ENCODE assay signal across 1 cellular context in the genomic region with DNA sequence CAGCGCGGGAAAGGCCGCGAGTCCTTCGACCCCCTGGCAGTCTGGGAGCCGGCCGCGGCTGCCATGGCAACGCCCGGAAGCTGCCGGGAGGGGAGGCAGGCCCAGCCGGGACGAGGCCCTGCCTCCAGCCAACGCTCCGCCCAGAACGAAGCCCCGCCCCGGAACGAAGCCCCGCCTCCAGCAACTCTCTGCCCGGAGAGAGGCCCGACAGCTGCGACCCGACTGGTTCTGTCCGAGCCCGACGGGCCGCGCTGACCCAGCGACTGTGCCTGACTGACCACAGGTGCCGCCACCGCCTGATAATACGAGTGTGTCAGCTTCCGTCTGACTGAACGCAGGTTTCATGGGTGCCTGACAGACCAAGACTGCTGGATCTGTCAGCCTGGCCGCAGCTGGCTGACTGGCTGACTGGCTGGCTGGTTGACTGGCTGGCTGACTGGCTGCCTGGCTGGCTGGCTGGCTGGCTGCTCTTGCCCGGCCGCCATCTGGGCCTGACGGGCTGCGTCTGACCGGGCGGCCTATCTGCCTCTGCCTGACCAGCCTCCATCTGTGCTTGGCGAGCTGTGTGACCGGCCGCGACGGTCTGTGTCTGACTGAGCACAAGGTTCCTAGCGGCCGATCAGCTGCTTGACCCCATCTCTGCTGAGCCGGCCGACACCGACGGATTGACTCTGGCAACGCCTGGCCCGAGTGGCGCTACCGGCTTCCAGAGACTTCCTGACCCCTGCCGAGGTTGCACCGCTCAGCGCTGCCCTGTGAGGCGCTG.
A peak's percentile ranks its signal among the peaks of the same experiment; 100 is the strongest.
TF ChIP-seq lines count a peak whose summit lies in the region.

No MANE protein-coding gene starts in this region.

TF ChIP-seq in HepG2, 621 proteins besides CTCF, POLR2A, EP300 and RAD21 (continued from another document and continues in another):
- TF ChIP-seq, protein P1, sequence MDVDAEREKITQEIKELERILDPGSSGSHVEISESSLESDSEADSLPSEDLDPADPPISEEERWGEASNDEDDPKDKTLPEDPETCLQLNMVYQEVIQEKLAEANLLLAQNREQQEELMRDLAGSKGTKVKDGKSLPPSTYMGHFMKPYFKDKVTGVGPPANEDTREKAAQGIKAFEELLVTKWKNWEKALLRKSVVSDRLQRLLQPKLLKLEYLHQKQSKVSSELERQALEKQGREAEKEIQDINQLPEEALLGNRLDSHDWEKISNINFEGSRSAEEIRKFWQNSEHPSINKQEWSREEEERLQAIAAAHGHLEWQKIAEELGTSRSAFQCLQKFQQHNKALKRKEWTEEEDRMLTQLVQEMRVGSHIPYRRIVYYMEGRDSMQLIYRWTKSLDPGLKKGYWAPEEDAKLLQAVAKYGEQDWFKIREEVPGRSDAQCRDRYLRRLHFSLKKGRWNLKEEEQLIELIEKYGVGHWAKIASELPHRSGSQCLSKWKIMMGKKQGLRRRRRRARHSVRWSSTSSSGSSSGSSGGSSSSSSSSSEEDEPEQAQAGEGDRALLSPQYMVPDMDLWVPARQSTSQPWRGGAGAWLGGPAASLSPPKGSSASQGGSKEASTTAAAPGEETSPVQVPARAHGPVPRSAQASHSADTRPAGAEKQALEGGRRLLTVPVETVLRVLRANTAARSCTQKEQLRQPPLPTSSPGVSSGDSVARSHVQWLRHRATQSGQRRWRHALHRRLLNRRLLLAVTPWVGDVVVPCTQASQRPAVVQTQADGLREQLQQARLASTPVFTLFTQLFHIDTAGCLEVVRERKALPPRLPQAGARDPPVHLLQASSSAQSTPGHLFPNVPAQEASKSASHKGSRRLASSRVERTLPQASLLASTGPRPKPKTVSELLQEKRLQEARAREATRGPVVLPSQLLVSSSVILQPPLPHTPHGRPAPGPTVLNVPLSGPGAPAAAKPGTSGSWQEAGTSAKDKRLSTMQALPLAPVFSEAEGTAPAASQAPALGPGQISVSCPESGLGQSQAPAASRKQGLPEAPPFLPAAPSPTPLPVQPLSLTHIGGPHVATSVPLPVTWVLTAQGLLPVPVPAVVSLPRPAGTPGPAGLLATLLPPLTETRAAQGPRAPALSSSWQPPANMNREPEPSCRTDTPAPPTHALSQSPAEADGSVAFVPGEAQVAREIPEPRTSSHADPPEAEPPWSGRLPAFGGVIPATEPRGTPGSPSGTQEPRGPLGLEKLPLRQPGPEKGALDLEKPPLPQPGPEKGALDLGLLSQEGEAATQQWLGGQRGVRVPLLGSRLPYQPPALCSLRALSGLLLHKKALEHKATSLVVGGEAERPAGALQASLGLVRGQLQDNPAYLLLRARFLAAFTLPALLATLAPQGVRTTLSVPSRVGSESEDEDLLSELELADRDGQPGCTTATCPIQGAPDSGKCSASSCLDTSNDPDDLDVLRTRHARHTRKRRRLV (CRISPR knock-in tag; IDR thresholded peaks at IDR 0.05): peak; percentile 65; the same call in 1 of the 2 replicates
- TF ChIP-seq ZNF629 (CRISPR knock-in tag; conservative IDR thresholded peaks at IDR 0.05): 0 out of 2 replicates have a peak, but pooled peaks have one; percentile 18
- TF ChIP-seq, protein P2, sequence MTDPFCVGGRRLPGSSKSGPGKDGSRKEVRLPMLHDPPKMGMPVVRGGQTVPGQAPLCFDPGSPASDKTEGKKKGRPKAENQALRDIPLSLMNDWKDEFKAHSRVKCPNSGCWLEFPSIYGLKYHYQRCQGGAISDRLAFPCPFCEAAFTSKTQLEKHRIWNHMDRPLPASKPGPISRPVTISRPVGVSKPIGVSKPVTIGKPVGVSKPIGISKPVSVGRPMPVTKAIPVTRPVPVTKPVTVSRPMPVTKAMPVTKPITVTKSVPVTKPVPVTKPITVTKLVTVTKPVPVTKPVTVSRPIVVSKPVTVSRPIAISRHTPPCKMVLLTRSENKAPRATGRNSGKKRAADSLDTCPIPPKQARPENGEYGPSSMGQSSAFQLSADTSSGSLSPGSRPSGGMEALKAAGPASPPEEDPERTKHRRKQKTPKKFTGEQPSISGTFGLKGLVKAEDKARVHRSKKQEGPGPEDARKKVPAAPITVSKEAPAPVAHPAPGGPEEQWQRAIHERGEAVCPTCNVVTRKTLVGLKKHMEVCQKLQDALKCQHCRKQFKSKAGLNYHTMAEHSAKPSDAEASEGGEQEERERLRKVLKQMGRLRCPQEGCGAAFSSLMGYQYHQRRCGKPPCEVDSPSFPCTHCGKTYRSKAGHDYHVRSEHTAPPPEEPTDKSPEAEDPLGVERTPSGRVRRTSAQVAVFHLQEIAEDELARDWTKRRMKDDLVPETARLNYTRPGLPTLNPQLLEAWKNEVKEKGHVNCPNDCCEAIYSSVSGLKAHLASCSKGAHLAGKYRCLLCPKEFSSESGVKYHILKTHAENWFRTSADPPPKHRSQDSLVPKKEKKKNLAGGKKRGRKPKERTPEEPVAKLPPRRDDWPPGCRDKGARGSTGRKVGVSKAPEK (CRISPR knock-in tag; IDR thresholded peaks at IDR 0.05; ENCODE audit: borderline replicate concordance): peak; percentile 85; the same call in 1 of the 2 replicates
- TF ChIP-seq, protein P3, sequence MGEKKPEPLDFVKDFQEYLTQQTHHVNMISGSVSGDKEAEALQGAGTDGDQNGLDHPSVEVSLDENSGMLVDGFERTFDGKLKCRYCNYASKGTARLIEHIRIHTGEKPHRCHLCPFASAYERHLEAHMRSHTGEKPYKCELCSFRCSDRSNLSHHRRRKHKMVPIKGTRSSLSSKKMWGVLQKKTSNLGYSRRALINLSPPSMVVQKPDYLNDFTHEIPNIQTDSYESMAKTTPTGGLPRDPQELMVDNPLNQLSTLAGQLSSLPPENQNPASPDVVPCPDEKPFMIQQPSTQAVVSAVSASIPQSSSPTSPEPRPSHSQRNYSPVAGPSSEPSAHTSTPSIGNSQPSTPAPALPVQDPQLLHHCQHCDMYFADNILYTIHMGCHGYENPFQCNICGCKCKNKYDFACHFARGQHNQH (CRISPR knock-in tag; IDR thresholded peaks at IDR 0.05): peak; percentile 80
- no peak for TF ChIP-seq ZNF17 (CRISPR knock-in tag; IDR thresholded peaks at IDR 0.05)
- TF ChIP-seq, protein P4, sequence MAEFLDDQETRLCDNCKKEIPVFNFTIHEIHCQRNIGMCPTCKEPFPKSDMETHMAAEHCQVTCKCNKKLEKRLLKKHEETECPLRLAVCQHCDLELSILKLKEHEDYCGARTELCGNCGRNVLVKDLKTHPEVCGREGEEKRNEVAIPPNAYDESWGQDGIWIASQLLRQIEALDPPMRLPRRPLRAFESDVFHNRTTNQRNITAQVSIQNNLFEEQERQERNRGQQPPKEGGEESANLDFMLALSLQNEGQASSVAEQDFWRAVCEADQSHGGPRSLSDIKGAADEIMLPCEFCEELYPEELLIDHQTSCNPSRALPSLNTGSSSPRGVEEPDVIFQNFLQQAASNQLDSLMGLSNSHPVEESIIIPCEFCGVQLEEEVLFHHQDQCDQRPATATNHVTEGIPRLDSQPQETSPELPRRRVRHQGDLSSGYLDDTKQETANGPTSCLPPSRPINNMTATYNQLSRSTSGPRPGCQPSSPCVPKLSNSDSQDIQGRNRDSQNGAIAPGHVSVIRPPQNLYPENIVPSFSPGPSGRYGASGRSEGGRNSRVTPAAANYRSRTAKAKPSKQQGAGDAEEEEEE (CRISPR knock-in tag; IDR thresholded peaks at IDR 0.05; ENCODE audit: borderline replicate concordance): 0 out of 2 replicates have a peak, but pooled peaks have one; percentile 25
- peak; percentile 75 for TF ChIP-seq RBM22 (optimal IDR thresholded peaks at IDR 0.05; ENCODE audit: low read length)
- 0 out of 2 replicates have a peak, but pooled peaks have one; percentile 20 for TF ChIP-seq SP5 (CRISPR knock-in tag; IDR thresholded peaks at IDR 0.05; ENCODE audit: borderline replicate concordance, low read depth)
- TF ChIP-seq RCOR2 (CRISPR knock-in tag; IDR thresholded peaks at IDR 0.05): 0 out of 2 replicates have a peak, but pooled peaks have one; percentile 20
- peak; percentile 86; the same call in 1 of the 2 replicates for TF ChIP-seq ZNF674 (CRISPR knock-in tag; IDR thresholded peaks at IDR 0.05; ENCODE audit: low read depth)
- peak; percentile 93 for TF ChIP-seq ZNF605 (CRISPR knock-in tag; IDR thresholded peaks at IDR 0.05)
- TF ChIP-seq KAT2B (IDR thresholded peaks at IDR 0.05; ENCODE audit: borderline replicate concordance, low read depth, low read length): no peak
- TF ChIP-seq ZNF737 (CRISPR knock-in tag; IDR thresholded peaks at IDR 0.05; ENCODE audit: borderline replicate concordance): peak; percentile 71; the same call in 1 of the 2 replicates
- peak; percentile 71; the same call in 1 of the 2 replicates for TF ChIP-seq ZSCAN31 (CRISPR knock-in tag; IDR thresholded peaks at IDR 0.05; ENCODE audit: low read depth)
- TF ChIP-seq, protein P5, sequence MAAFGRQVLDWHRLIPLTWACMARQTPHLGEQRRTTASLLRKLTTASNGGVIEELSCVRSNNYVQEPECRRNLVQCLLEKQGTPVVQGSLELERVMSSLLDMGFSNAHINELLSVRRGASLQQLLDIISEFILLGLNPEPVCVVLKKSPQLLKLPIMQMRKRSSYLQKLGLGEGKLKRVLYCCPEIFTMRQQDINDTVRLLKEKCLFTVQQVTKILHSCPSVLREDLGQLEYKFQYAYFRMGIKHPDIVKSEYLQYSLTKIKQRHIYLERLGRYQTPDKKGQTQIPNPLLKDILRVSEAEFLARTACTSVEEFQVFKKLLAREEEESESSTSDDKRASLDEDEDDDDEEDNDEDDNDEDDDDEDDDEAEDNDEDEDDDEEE (CRISPR knock-in tag; IDR thresholded peaks at IDR 0.05): peak; percentile 64
- peak; percentile 84 for TF ChIP-seq ZNF451 (CRISPR knock-in tag; IDR thresholded peaks at IDR 0.05)
- peak; percentile 55; the same call in 1 of the 2 replicates for TF ChIP-seq THAP11 (CRISPR knock-in tag; IDR thresholded peaks at IDR 0.05)
- peak; percentile 68; the same call in 1 of the 2 replicates for TF ChIP-seq ZNF788 (CRISPR knock-in tag; IDR thresholded peaks at IDR 0.05; ENCODE audit: borderline replicate concordance)
- TF ChIP-seq RBM39 (IDR thresholded peaks at IDR 0.05; ENCODE audit: low read depth, low read length, poor library complexity, severe bottlenecking): no peak
- TF ChIP-seq, protein P6, sequence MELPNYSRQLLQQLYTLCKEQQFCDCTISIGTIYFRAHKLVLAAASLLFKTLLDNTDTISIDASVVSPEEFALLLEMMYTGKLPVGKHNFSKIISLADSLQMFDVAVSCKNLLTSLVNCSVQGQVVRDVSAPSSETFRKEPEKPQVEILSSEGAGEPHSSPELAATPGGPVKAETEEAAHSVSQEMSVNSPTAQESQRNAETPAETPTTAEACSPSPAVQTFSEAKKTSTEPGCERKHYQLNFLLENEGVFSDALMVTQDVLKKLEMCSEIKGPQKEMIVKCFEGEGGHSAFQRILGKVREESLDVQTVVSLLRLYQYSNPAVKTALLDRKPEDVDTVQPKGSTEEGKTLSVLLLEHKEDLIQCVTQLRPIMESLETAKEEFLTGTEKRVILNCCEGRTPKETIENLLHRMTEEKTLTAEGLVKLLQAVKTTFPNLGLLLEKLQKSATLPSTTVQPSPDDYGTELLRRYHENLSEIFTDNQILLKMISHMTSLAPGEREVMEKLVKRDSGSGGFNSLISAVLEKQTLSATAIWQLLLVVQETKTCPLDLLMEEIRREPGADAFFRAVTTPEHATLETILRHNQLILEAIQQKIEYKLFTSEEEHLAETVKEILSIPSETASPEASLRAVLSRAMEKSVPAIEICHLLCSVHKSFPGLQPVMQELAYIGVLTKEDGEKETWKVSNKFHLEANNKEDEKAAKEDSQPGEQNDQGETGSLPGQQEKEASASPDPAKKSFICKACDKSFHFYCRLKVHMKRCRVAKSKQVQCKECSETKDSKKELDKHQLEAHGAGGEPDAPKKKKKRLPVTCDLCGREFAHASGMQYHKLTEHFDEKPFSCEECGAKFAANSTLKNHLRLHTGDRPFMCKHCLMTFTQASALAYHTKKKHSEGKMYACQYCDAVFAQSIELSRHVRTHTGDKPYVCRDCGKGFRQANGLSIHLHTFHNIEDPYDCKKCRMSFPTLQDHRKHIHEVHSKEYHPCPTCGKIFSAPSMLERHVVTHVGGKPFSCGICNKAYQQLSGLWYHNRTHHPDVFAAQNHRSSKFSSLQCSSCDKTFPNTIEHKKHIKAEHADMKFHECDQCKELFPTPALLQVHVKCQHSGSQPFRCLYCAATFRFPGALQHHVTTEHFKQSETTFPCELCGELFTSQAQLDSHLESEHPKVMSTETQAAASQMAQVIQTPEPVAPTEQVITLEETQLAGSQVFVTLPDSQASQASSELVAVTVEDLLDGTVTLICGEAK (IDR thresholded peaks at IDR 0.05): no peak
- TF ChIP-seq, protein P6 (CRISPR knock-in tag; IDR thresholded peaks at IDR 0.05): peak; percentile 56; the same call in 1 of the 2 replicates
- TF ChIP-seq CBX2 (IDR thresholded peaks at IDR 0.05; ENCODE audit: low read depth, low read length): no peak
- 0 out of 2 replicates have a peak, but pooled peaks have one; percentile 73 for TF ChIP-seq CBX2 (CRISPR knock-in tag; IDR thresholded peaks at IDR 0.05; ENCODE audit: low read depth)
- TF ChIP-seq TAF1 (CRISPR knock-in tag; IDR thresholded peaks at IDR 0.05): peak; percentile 80
- 0 out of 2 replicates have a peak, but pooled peaks have one; percentile 25 for TF ChIP-seq GATAD1 (CRISPR knock-in tag; IDR thresholded peaks at IDR 0.05)
- TF ChIP-seq, protein P7, sequence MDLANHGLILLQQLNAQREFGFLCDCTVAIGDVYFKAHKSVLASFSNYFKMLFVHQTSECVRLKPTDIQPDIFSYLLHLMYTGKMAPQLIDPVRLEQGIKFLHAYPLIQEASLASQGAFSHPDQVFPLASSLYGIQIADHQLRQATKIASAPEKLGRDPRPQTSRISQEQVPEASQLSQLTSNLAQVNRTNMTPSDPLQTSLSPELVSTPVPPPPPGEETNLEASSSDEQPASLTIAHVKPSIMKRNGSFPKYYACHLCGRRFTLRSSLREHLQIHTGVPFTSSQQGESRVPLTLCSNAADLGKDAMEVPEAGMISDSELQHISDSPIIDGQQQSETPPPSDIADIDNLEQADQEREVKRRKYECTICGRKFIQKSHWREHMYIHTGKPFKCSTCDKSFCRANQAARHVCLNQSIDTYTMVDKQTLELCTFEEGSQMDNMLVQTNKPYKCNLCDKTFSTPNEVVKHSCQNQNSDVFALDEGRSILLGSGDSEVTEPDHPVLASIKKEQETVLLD (CRISPR knock-in tag; IDR thresholded peaks at IDR 0.05; ENCODE audit: low read depth): no peak
